In the genomic region with DNA sequence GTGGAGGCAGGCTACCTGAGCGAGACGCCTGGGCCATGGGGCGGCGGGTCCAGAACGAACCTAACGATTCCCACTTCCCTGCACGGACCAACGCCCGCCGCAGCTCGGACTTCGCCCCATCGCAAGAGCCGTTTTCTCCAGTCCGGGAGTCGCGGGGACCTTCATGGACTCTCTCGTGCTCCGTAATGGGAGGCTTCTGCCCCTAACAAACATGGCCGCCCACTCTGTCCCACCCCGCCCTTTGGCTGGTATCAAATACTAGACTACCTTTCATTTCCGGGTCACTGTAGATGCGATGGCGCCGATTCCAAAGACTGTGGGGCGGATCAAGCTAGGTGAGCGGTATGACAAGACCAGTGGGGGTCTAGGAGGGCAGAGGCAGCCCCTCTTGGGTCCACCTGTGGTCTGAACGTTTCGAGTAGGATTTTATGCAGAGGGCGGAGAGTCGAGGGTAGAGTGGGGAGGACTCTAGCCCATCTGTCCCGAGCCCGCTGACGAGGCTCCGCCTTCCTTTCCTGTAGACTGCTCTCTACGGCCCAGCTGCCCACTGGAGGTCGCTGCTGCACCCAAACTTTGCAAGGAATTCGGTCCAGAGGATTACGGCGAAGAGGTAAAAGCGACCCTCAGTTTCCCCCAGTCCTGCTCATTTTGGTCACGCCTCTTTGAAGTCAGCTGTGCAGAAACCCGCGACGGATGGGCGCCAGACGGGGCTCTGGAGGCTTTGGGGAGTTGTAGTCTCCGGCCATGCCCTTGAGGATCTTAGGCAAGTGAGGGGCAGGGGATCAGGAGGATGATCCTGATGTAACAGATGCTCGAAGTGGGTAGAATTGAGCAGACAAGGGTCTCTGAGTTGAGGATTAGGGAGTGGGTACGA, we compare ENCODE assay signal across 8 cellular contexts. TPM values are rescaled to one million over a fixed set of nuclear protein-coding genes. Genes with fewer than 3 reads are reported as not detected.
DNase-seq lines count a peak whose midpoint lies in the region; ATAC-seq and TF ChIP-seq lines count a peak whose summit lies in the region.

A gene with protein sequence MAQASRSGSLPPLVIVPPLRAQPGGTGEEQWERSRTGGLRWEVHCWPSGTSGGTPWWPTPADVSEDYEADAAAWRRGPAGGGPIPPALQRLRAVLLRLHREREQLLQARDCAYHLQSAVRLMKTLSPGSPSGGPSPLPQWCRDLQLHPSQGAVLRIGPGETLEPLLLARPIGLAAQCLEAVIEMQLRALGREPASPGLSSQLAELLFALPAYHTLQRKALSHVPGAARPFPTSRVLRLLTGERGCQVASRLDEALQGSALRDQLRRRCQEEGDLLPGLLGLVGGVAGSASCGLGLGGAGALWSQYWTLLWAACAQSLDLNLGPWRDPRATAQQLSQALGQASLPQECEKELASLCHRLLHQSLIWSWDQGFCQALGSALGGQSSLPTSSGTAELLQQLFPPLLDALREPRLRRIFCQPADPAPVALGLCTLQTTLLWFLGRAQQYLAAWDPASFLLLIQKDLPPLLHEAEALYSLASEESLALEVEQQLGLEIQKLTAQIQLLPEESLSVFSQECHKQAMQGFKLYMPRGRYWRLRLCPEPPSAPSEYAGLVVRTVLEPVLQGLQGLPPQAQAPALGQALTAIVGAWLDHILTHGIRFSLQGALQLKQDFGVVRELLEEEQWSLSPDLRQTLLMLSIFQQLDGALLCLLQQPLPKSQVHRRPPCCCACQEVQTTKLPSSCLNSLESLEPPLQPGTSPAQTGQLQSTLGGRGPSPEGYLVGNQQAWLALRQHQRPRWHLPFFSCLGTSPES (minus strand): TSS at position 198 of the 874 bp plus-strand sequence. CDS start 161 bp downstream, at position 37.
A gene (plus strand): TSS at position 281 of the 874 bp plus-strand sequence. CDS start 15 bp downstream, at position 296.

- H3K27me3 ChIP-seq in right cardiac atrium (ENCODE audit: control insufficient read depth, insufficient read depth) (no peaks in the 10 kb centered on the region), rectal smooth muscle tissue (ENCODE audit: control insufficient read depth, insufficient read depth, low read length) (no peaks in the 10 kb centered on the region), aorta (ENCODE audit: control insufficient read depth in 1 of 2, insufficient read depth in 2 of 2, low read length in 1 of 2) (no peaks in the 10 kb centered on the region)

- peaks cover 5% of the 10 kb centered on the region for H3K36me3 Mint-ChIP-seq in T-helper 17 cell (ENCODE audit: low read depth)

- H3K4me3 Mint-ChIP-seq in T-helper 17 cell = peak within 1 kb of the TSS; percentile 97

- TF ChIP-seq CTCF in GM13977 (IDR thresholded peaks at IDR 0.05; ENCODE audit: extremely low read depth, insufficient read depth, missing control alignments) = peak; percentile 95

- no peaks in the 10 kb centered on the region for H3K36me3 ChIP-seq in rectal smooth muscle tissue (ENCODE audit: control insufficient read depth, insufficient read depth, low read length)
- no peaks in the 10 kb centered on the region for H3K36me3 ChIP-seq in aorta (ENCODE audit: control insufficient read depth in 1 of 2, insufficient read depth in 2 of 2, low read length in 1 of 2)

- peak; percentile 90 for ATAC-seq in HG02870 (IDR thresholded peaks at IDR 0.05; ENCODE audit: unreplicated experiment)
- peak; percentile 93 for ATAC-seq in T-helper 17 cell
- ATAC-seq in right cardiac atrium = peak; percentile 98 to 99
- peak; percentile 99 for ATAC-seq in aorta (ENCODE audit: low FRiP score)

- H3K27ac ChIP-seq in angular gyrus (ENCODE audit: low read depth, low read length) (peak within 1 kb of the TSS; percentile 83), right cardiac atrium (ENCODE audit: low read length) (peak within 1 kb of the TSS; percentile 89), rectal smooth muscle tissue (ENCODE audit: low read depth, low read length) (peak within 1 kb of the TSS; percentile 84), aorta (ENCODE audit: low read depth in 1 of 2, low read length in 2 of 2) (peak within 1 kb of the TSS in 1 of 2 donors; percentile 53)

- H3K9me3 ChIP-seq in T-helper 17 cell (ENCODE audit: control insufficient read depth, low read length, poor library complexity, severe bottlenecking) = no peaks in the 10 kb centered on the region
- no peaks in the 10 kb centered on the region for H3K9me3 ChIP-seq in right cardiac atrium (ENCODE audit: control insufficient read depth, low read length)
- H3K9me3 ChIP-seq in aorta (ENCODE audit: control insufficient read depth, low read length) = no peaks in the 10 kb centered on the region

- DNase-seq in GM13977 (ENCODE audit: low spot score) (peak; percentile 93), NCI-H146 treated with DMSO at 0.1 percent for 48 hours (lab: John Stamatoyannopoulos, UW; ENCODE audit: unreplicated experiment) (peak; percentile 94), T-helper 17 cell (peak; percentile 76 to 85 (median 84)), right cardiac atrium (peak; percentile 96 to 99 (median 97)), aorta (peak; percentile 97 to 98)

- intact Hi-C loops in right cardiac atrium (cut with DNase I) = loop anchor here in 3 of 4 donors (2.0 to 5.0 kb wide), 4 partner anchors 46 to 106 kb away; a partner anchor contains a TSS
- intact Hi-C loops in aorta (cut with DNase I) = loop anchor here (1.0 to 2.0 kb wide), 4 partner anchors 28 to 105 kb away; a partner anchor contains a TSS

- under 1% methylated on average over 50 of the region's 50 CpGs for WGBS in right cardiac atrium
- WGBS in aorta, 2 donors = 0 to 1% methylated on average over 50 of the region's 50 CpGs

- peaks cover 26% of the 10 kb centered on the region for H3K4me1 Mint-ChIP-seq in T-helper 17 cell

- H3K4me1 ChIP-seq in right cardiac atrium (ENCODE audit: control insufficient read depth, insufficient read depth, low read length) (peaks cover 7% of the 10 kb centered on the region), rectal smooth muscle tissue (ENCODE audit: control insufficient read depth, insufficient read depth, low read length) (peaks cover 18% of the 10 kb centered on the region), aorta (ENCODE audit: control insufficient read depth in 1 of 2, insufficient read depth in 2 of 2, low read length in 2 of 2) (peaks cover 0 to 3% of the 10 kb centered on the region in 2 donors)

- no peaks in the 10 kb centered on the region for H3K27me3 Mint-ChIP-seq in T-helper 17 cell

- H3K4me3 ChIP-seq in right cardiac atrium (ENCODE audit: low read length) (peak within 1 kb of the TSS; percentile 61), rectal smooth muscle tissue (ENCODE audit: low read length) (peak within 1 kb of the TSS; percentile 91), aorta (ENCODE audit: low read length in 2 of 2) (peak within 1 kb of the TSS; percentile 50 to 62)

- peak within 1 kb of the TSS; percentile 78 for H3K9ac ChIP-seq in rectal smooth muscle tissue (ENCODE audit: low read length)

- H3K27ac Mint-ChIP-seq in T-helper 17 cell = peak within 1 kb of the TSS; percentile 98

- in situ Hi-C loops in GM13977 (cut with MboI; ENCODE audit: low pct_unique_long_range_greater_than_20kb, low sequenced_read_pairs, unreplicated experiment) = loop anchor here (25.0 kb wide), 1 partner anchor 104 kb away; no protein-coding TSS in a partner anchor

RNA-seq across cellular contexts. Expression of the first gene that starts in this region (rescaled TPM):
- 10 to 100 TPM; 13.7 to 14.7 TPM for total RNA-seq in T-helper 17 cell
- 10 to 100 TPM in 2 of 4 donors, 1 to 10 TPM in 2; 7.5 to 11.1 (median 9.4) TPM for total RNA-seq in right cardiac atrium
- polyA plus RNA-seq in right cardiac atrium = 5.5 TPM
- total RNA-seq in aorta = 10 to 100 TPM; 16.1 to 26.0 TPM
- polyA plus RNA-seq in aorta = 1 to 10 TPM; 3.4 to 9.3 TPM

RNA-seq across cellular contexts. Expression of the second gene that starts in this region (rescaled TPM):
- total RNA-seq in T-helper 17 cell (10 to 100 TPM; 32.3 to 36.6 TPM), right cardiac atrium (10 to 100 TPM; 11.3 to 12.3 (median 11.8) TPM), aorta (10 to 100 TPM; 19.2 to 29.5 TPM)
- polyA plus RNA-seq in right cardiac atrium (11.4 TPM), aorta (10 to 100 TPM in 1 of 2 donors, 1 to 10 TPM in 1; 4.0 to 18.4 TPM)
